1 cellular context compared by ENCODE assay signal in the genomic region with DNA sequence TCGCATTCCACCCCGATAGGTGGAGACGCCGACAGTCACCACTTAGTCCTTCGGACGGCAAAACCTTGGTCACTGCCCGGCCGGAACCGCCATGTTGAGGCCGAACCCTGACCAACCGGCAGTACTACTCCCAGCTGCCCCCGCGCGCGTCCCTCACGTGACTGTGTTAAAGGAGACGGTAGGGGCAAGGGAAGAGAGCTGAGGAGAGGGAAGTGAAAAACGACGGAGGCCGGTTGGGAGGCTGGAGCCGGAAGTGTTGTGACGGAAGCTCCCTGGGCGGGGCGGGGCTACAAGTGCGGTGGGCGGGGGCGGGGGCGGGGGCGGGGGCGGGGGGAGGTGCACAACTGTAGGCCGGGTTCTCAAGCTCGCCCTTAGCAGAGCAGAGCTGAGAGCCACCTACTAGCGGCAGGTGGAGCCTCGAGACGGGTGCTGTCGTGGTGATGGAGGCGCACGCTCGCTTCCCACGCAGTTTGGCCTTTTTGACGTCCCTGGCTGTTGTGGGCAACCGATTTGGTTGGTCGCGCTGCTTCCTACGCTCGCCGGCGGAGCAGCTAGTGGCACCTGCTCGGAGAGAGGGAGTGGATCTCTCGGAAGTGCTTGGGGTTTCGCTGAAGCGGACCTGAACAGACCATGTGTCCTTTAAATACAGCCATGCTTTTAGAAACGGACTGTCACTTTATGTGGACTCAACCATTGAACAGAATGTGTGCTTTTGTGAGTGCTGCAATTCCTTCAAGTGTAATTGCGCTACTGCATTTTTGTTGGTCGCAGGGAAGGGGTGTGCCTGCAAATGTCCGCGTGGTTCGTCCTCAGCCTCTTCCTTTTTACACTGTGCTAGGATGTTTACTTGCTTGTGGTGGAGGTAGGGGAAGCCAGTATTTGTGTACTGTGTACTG.
TF ChIP-seq lines count a peak whose summit lies in the region.

A gene with protein sequence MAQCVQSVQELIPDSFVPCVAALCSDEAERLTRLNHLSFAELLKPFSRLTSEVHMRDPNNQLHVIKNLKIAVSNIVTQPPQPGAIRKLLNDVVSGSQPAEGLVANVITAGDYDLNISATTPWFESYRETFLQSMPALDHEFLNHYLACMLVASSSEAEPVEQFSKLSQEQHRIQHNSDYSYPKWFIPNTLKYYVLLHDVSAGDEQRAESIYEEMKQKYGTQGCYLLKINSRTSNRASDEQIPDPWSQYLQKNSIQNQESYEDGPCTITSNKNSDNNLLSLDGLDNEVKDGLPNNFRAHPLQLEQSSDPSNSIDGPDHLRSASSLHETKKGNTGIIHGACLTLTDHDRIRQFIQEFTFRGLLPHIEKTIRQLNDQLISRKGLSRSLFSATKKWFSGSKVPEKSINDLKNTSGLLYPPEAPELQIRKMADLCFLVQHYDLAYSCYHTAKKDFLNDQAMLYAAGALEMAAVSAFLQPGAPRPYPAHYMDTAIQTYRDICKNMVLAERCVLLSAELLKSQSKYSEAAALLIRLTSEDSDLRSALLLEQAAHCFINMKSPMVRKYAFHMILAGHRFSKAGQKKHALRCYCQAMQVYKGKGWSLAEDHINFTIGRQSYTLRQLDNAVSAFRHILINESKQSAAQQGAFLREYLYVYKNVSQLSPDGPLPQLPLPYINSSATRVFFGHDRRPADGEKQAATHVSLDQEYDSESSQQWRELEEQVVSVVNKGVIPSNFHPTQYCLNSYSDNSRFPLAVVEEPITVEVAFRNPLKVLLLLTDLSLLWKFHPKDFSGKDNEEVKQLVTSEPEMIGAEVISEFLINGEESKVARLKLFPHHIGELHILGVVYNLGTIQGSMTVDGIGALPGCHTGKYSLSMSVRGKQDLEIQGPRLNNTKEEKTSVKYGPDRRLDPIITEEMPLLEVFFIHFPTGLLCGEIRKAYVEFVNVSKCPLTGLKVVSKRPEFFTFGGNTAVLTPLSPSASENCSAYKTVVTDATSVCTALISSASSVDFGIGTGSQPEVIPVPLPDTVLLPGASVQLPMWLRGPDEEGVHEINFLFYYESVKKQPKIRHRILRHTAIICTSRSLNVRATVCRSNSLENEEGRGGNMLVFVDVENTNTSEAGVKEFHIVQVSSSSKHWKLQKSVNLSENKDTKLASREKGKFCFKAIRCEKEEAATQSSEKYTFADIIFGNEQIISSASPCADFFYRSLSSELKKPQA (N-terminal part only) (minus strand): TSS at position 130 of the 896 bp plus-strand sequence. CDS start 364 bp downstream, outside the sequence.

TF ChIP-seq in HepG2, 621 proteins besides CTCF, POLR2A, EP300 and RAD21 (continued from another document and continues in another):
- TF ChIP-seq, protein P1, sequence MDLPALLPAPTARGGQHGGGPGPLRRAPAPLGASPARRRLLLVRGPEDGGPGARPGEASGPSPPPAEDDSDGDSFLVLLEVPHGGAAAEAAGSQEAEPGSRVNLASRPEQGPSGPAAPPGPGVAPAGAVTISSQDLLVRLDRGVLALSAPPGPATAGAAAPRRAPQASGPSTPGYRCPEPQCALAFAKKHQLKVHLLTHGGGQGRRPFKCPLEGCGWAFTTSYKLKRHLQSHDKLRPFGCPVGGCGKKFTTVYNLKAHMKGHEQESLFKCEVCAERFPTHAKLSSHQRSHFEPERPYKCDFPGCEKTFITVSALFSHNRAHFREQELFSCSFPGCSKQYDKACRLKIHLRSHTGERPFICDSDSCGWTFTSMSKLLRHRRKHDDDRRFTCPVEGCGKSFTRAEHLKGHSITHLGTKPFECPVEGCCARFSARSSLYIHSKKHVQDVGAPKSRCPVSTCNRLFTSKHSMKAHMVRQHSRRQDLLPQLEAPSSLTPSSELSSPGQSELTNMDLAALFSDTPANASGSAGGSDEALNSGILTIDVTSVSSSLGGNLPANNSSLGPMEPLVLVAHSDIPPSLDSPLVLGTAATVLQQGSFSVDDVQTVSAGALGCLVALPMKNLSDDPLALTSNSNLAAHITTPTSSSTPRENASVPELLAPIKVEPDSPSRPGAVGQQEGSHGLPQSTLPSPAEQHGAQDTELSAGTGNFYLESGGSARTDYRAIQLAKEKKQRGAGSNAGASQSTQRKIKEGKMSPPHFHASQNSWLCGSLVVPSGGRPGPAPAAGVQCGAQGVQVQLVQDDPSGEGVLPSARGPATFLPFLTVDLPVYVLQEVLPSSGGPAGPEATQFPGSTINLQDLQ (CRISPR knock-in tag; IDR thresholded peaks at IDR 0.05) = no peak
- TF ChIP-seq ZNF547 (CRISPR knock-in tag; IDR thresholded peaks at IDR 0.05) (peak; percentile 69), ZBTB7B (CRISPR knock-in tag; IDR thresholded peaks at IDR 0.05) (no peak), SIN3A (IDR thresholded peaks at IDR 0.05; ENCODE audit: borderline replicate concordance, low read depth, low read length) (peak; percentile 49; the same call in 1 of the 2 replicates), ADNP (CRISPR knock-in tag; IDR thresholded peaks at IDR 0.05) (no peak), ISL2 (CRISPR knock-in tag; IDR thresholded peaks at IDR 0.05) (no peak), ZEB1 (IDR thresholded peaks at IDR 0.05; ENCODE audit: insufficient replicate concordance, low read depth) (no peak), RFX3 (CRISPR knock-in tag; IDR thresholded peaks at IDR 0.05) (no peak), ZKSCAN8 (CRISPR knock-in tag; IDR thresholded peaks at IDR 0.05; ENCODE audit: borderline replicate concordance) (0 out of 2 replicates have a peak, but pooled peaks have one; percentile 3), POLR2AphosphoS5 (IDR thresholded peaks at IDR 0.05; ENCODE audit: low read depth, low read length) (peak; percentile 84), MAFF (IDR thresholded peaks at IDR 0.05; ENCODE audit: low read depth, low read length) (no peak), JUN (CRISPR knock-in tag; IDR thresholded peaks at IDR 0.05) (no peak), KDM4B (CRISPR knock-in tag; IDR thresholded peaks at IDR 0.05) (no peak), ZNF292 (CRISPR knock-in tag; IDR thresholded peaks at IDR 0.05; ENCODE audit: borderline replicate concordance, low read depth) (peak; percentile 60; the same call in 1 of the 2 replicates), ZFY (CRISPR knock-in tag; IDR thresholded peaks at IDR 0.05) (peak; percentile 91), ZNF224 (CRISPR knock-in tag; IDR thresholded peaks at IDR 0.05) (0 out of 2 replicates have a peak, but pooled peaks have one; percentile 58), MYC (CRISPR knock-in tag; IDR thresholded peaks at IDR 0.05; ENCODE audit: borderline replicate concordance) (peak; percentile 91), ZFP37 (CRISPR knock-in tag; IDR thresholded peaks at IDR 0.05; ENCODE audit: borderline replicate concordance) (peak; percentile 84; the same call in 1 of the 2 replicates), ZNF530 (CRISPR knock-in tag; IDR thresholded peaks at IDR 0.05; ENCODE audit: low read depth) (no peak), MEIS2 (CRISPR knock-in tag; IDR thresholded peaks at IDR 0.05) (peak; percentile 65; the same call in 1 of the 2 replicates), TBL1XR1 (IDR thresholded peaks at IDR 0.05; ENCODE audit: borderline replicate concordance, low read length, partially characterized antibody) (no peak), RELA (CRISPR knock-in tag; IDR thresholded peaks at IDR 0.05) (no peak; the same call in 1 of the 2 replicates), ZBTB7A (CRISPR knock-in tag; IDR thresholded peaks at IDR 0.05) (no peak), RFX1 (IDR thresholded peaks at IDR 0.05) (no peak), POLR2AphosphoS2 (IDR thresholded peaks at IDR 0.05; ENCODE audit: low read depth, low read length) (no peak)
- TF ChIP-seq, protein P2, sequence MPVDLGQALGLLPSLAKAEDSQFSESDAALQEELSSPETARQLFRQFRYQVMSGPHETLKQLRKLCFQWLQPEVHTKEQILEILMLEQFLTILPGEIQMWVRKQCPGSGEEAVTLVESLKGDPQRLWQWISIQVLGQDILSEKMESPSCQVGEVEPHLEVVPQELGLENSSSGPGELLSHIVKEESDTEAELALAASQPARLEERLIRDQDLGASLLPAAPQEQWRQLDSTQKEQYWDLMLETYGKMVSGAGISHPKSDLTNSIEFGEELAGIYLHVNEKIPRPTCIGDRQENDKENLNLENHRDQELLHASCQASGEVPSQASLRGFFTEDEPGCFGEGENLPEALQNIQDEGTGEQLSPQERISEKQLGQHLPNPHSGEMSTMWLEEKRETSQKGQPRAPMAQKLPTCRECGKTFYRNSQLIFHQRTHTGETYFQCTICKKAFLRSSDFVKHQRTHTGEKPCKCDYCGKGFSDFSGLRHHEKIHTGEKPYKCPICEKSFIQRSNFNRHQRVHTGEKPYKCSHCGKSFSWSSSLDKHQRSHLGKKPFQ (CRISPR knock-in tag; IDR thresholded peaks at IDR 0.05; ENCODE audit: insufficient replicate concordance) = peak; percentile 19
- TF ChIP-seq, protein P3, sequence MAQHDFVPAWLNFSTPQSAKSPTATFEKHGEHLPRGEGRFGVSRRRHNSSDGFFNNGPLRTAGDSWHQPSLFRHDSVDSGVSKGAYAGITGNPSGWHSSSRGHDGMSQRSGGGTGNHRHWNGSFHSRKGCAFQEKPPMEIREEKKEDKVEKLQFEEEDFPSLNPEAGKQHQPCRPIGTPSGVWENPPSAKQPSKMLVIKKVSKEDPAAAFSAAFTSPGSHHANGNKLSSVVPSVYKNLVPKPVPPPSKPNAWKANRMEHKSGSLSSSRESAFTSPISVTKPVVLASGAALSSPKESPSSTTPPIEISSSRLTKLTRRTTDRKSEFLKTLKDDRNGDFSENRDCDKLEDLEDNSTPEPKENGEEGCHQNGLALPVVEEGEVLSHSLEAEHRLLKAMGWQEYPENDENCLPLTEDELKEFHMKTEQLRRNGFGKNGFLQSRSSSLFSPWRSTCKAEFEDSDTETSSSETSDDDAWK (CRISPR knock-in tag; IDR thresholded peaks at IDR 0.05) = no peak
- TF ChIP-seq, protein P4, sequence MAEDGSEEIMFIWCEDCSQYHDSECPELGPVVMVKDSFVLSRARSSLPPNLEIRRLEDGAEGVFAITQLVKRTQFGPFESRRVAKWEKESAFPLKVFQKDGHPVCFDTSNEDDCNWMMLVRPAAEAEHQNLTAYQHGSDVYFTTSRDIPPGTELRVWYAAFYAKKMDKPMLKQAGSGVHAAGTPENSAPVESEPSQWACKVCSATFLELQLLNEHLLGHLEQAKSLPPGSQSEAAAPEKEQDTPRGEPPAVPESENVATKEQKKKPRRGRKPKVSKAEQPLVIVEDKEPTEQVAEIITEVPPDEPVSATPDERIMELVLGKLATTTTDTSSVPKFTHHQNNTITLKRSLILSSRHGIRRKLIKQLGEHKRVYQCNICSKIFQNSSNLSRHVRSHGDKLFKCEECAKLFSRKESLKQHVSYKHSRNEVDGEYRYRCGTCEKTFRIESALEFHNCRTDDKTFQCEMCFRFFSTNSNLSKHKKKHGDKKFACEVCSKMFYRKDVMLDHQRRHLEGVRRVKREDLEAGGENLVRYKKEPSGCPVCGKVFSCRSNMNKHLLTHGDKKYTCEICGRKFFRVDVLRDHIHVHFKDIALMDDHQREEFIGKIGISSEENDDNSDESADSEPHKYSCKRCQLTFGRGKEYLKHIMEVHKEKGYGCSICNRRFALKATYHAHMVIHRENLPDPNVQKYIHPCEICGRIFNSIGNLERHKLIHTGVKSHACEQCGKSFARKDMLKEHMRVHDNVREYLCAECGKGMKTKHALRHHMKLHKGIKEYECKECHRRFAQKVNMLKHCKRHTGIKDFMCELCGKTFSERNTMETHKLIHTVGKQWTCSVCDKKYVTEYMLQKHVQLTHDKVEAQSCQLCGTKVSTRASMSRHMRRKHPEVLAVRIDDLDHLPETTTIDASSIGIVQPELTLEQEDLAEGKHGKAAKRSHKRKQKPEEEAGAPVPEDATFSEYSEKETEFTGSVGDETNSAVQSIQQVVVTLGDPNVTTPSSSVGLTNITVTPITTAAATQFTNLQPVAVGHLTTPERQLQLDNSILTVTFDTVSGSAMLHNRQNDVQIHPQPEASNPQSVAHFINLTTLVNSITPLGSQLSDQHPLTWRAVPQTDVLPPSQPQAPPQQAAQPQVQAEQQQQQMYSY (CRISPR knock-in tag; IDR thresholded peaks at IDR 0.05) = no peak
- TF ChIP-seq, protein P5, sequence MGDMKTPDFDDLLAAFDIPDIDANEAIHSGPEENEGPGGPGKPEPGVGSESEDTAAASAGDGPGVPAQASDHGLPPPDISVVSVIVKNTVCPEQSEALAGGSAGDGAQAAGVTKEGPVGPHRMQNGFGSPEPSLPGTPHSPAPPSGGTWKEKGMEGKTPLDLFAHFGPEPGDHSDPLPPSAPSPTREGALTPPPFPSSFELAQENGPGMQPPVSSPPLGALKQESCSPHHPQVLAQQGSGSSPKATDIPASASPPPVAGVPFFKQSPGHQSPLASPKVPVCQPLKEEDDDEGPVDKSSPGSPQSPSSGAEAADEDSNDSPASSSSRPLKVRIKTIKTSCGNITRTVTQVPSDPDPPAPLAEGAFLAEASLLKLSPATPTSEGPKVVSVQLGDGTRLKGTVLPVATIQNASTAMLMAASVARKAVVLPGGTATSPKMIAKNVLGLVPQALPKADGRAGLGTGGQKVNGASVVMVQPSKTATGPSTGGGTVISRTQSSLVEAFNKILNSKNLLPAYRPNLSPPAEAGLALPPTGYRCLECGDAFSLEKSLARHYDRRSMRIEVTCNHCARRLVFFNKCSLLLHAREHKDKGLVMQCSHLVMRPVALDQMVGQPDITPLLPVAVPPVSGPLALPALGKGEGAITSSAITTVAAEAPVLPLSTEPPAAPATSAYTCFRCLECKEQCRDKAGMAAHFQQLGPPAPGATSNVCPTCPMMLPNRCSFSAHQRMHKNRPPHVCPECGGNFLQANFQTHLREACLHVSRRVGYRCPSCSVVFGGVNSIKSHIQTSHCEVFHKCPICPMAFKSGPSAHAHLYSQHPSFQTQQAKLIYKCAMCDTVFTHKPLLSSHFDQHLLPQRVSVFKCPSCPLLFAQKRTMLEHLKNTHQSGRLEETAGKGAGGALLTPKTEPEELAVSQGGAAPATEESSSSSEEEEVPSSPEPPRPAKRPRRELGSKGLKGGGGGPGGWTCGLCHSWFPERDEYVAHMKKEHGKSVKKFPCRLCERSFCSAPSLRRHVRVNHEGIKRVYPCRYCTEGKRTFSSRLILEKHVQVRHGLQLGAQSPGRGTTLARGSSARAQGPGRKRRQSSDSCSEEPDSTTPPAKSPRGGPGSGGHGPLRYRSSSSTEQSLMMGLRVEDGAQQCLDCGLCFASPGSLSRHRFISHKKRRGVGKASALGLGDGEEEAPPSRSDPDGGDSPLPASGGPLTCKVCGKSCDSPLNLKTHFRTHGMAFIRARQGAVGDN (CRISPR knock-in tag; IDR thresholded peaks at IDR 0.05) = peak; percentile 96
- TF ChIP-seq, protein P6, sequence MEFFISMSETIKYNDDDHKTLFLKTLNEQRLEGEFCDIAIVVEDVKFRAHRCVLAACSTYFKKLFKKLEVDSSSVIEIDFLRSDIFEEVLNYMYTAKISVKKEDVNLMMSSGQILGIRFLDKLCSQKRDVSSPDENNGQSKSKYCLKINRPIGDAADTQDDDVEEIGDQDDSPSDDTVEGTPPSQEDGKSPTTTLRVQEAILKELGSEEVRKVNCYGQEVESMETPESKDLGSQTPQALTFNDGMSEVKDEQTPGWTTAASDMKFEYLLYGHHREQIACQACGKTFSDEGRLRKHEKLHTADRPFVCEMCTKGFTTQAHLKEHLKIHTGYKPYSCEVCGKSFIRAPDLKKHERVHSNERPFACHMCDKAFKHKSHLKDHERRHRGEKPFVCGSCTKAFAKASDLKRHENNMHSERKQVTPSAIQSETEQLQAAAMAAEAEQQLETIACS (CRISPR knock-in tag; IDR thresholded peaks at IDR 0.05) = no peak; the same call in 1 of the 2 replicates
- TF ChIP-seq, protein P7, sequence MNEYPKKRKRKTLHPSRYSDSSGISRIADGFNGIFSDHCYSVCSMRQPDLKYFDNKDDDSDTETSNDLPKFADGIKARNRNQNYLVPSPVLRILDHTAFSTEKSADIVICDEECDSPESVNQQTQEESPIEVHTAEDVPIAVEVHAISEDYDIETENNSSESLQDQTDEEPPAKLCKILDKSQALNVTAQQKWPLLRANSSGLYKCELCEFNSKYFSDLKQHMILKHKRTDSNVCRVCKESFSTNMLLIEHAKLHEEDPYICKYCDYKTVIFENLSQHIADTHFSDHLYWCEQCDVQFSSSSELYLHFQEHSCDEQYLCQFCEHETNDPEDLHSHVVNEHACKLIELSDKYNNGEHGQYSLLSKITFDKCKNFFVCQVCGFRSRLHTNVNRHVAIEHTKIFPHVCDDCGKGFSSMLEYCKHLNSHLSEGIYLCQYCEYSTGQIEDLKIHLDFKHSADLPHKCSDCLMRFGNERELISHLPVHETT (CRISPR knock-in tag; conservative IDR thresholded peaks at IDR 0.05) = no peak
